14 cellular contexts compared by ENCODE assay signal in the genomic region with DNA sequence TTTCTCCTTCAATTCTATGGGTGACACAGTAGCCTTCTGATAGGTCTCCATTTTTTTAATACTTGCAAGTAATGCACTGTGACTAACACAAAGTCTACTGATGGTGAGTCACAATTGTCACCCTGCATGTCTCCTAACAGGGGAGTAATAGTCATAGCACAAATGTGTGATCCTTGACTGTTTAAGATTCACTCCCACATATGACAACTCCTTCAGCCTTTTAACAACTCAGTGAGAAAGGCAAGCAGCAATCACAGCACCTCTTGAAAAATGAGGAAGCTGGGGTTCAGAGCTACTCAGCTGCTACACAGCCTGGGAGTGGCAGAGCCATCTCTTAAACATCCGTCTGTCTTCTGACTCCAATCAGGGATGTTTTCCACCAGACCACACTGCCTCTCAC.
DNase-seq lines count a peak whose midpoint lies in the region; TF ChIP-seq lines count a peak whose summit lies in the region.
"Had no signal": no experiment of that assay in that cellular context is flagged by ENCODE, and none has a peak within 500 bp of the region (broad histone marks: within the 10 kb centered on the region; RNA-seq: fewer than 3 reads in every experiment).

No MANE protein-coding gene starts in this region.

- H3K4me3 ChIP-seq in SJSA1 (no peak overlapping the region), lower leg skin (ENCODE audit: low read depth, poor library complexity, severe bottlenecking) (no peak overlapping the region)
- H3K4me3 ChIP-seq: body of pancreas, heart left ventricle had no signal

- H3K4me3 Mint-ChIP-seq in Calu3 (ENCODE audit: low read depth, unreplicated experiment) = no peak overlapping the region
- H3K4me3 Mint-ChIP-seq: IgD-negative memory B cell had no signal

- peaks cover 15% of the 10 kb centered on the region for H3K27me3 Mint-ChIP-seq in Calu3 (ENCODE audit: unreplicated experiment)
- H3K27me3 Mint-ChIP-seq: IgD-negative memory B cell had no signal

- no peaks in the 10 kb centered on the region for H3K9me3 Mint-ChIP-seq in Calu3 (ENCODE audit: low read depth, unreplicated experiment)
- H3K9me3 Mint-ChIP-seq: IgD-negative memory B cell had no signal

- H3K4me1 ChIP-seq in SJSA1 (replicated peaks) = peaks cover 50% of the 10 kb centered on the region
- H3K4me1 ChIP-seq: body of pancreas, Caco-2 had no signal

- no TSS peak for BruUV-seq in Calu3 (replicated peaks; lab: Mats Ljungman, UMichigan)

- TF ChIP-seq CTCF in Calu3 (IDR thresholded peaks at IDR 0.05; ENCODE audit: unreplicated experiment) (no peak), lower leg skin (IDR thresholded peaks at IDR 0.05) (no peak)

- CTCF ChIA-PET in Calu3 (lab: Charles Lee) = no interaction called here

- H3K27ac ChIP-seq in SJSA1 = peak overlapping the region; percentile 56
- H3K27ac ChIP-seq: body of pancreas had no signal

- H3K36me3 Mint-ChIP-seq in Calu3 (ENCODE audit: insufficient read depth, unreplicated experiment) = no peaks in the 10 kb centered on the region
- H3K36me3 Mint-ChIP-seq: IgD-negative memory B cell had no signal

- 24 to 33% methylated on average over 1 of the region's 1 CpG for WGBS in lower leg skin, 2 donors

- no peaks in the 10 kb centered on the region for H3K9me3 ChIP-seq in SJSA1 (replicated peaks)
- H3K9me3 ChIP-seq: body of pancreas, Caco-2, heart left ventricle had no signal

- DNase-seq in stimulated activated CD4-positive, alpha-beta T cell treated with anti-CD3 and anti-CD28 coated beads, Interleukin-1b, Interleukin-23, amount 100 ng/mL, for 48 hours = peak; percentile 9
- no peak for DNase-seq in stimulated activated CD4-positive, alpha-beta T cell treated with anti-CD3 and anti-CD28 coated beads, Interleukin-2, amount 100 ng/mL, for 48 hours
- peak; percentile 54 to 63 for DNase-seq in SJSA1 (ENCODE audit: low read depth in 1 of 2, low spot score in 2 of 2)
- DNase-seq in islet precursor cell = peak; percentile 42
- no peak for DNase-seq in activated effector memory CD4-positive, alpha-beta T cell treated with Interleukin-2 at 50 U/mL for 16 hours
- no peak for DNase-seq in Calu3
- DNase-seq in lower leg skin (ENCODE audit: low spot score in 2 of 2) = no peak
- DNase-seq in retina = no peak
- DNase-seq: activated CD4-positive, alpha-beta T cell treated with anti-CD3 and anti-CD28 coated beads for 48 hours; body of pancreas; Caco-2; heart left ventricle; NCI-H510A treated with DMSO at 0.1 percent for 48 hours had no signal

- no peaks in the 10 kb centered on the region for H3K27me3 ChIP-seq in SJSA1 (replicated peaks)
- H3K27me3 ChIP-seq: body of pancreas, heart left ventricle had no signal

- H3K36me3 ChIP-seq in SJSA1 = no peaks in the 10 kb centered on the region
- H3K36me3 ChIP-seq: heart left ventricle had no signal

- intact Hi-C loops in Calu3 (cut with micrococcal nuclease; ENCODE audit: unreplicated experiment) (no loop called here), lower leg skin (cut with DNase I; ENCODE audit: low total_unique reads) (no loop called here)

- TF ChIP-seq POLR2A in lower leg skin (IDR thresholded peaks at IDR 0.05) = no peak

- no peaks in the 10 kb centered on the region for H3K4me1 Mint-ChIP-seq in Calu3 (ENCODE audit: low read depth, unreplicated experiment)

- H3K27ac Mint-ChIP-seq in Calu3 (ENCODE audit: unreplicated experiment) = no peak overlapping the region

Comparison
In these comparisons a context has a peak if more than half of its experiments do, and no peak if none do; other contexts are left out.
1. DNase-seq: peak in stimulated activated CD4-positive, alpha-beta T cell treated with anti-CD3 and anti-CD28 coated beads, Interleukin-1b, Interleukin-23, amount 100 ng/mL, for 48 hours (single experiment), SJSA1 (2 of 2) and islet precursor cell (single experiment); none in stimulated activated CD4-positive, alpha-beta T cell treated with anti-CD3 and anti-CD28 coated beads, Interleukin-2, amount 100 ng/mL, for 48 hours (0 of 2), activated effector memory CD4-positive, alpha-beta T cell treated with Interleukin-2 at 50 U/mL for 16 hours (single experiment), Calu3 (single experiment), lower leg skin (0 of 2) and retina (single experiment).